ENCODE assay signal across 1 cellular context in the genomic region with DNA sequence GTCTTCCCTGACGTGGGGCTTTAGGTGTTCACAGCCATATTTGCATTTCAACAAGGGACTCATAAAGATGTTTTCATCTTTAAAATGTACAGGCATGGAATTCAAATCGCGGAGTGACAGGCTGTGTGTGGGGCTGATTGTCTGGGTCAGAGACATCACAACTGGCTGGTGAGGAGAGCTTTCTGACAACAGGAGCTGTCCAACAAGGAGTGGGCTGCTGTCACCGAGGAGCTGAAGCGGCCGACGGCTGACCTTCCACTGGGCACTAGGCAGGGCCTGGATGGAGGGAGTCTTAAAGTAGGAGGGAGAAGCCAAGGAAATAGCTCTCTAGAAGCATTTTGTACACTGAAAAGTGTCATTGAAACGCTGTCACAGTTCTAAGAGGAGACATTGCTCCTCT.
TF ChIP-seq lines count a peak whose summit lies in the region.

No MANE protein-coding gene starts in this region.

TF ChIP-seq in SK-N-SH, 30 proteins besides CTCF, POLR2A, EP300 and RAD21 (continued from another document):
- TF ChIP-seq REST (IDR thresholded peaks at IDR 0.05; ENCODE audit: low read depth, low read length) = peak; percentile 83
